In genomic region chr1:242088875-242089274, GRCh38 we compare ENCODE assay signal across 20 cellular contexts.
DNase-seq lines count a peak whose midpoint lies in the region; ATAC-seq, FAIRE-seq and TF ChIP-seq lines count a peak whose summit lies in the region.
"Had no signal": no experiment of that assay in that cellular context is flagged by ENCODE, and none has a peak within 500 bp of the region (broad histone marks: within the 10 kb centered on the region; RNA-seq: fewer than 3 reads in every experiment).

No MANE protein-coding gene starts in this region.

- no peak for FAIRE-seq in A549 (lab: Jason Lieb, UNC)
- FAIRE-seq: A204.1, D721Med, G401.6, GM19239 had no signal

- H3K4me3 Mint-ChIP-seq in endothelial cell (ENCODE audit: unreplicated experiment) = no peak overlapping the region
- H3K4me3 Mint-ChIP-seq: B cell; CD4-positive, alpha-beta T cell; CD8-positive, alpha-beta T cell had no signal

- TF ChIP-seq CTCF in A549 (IDR thresholded peaks at IDR 0.05) (no peak), IMR-90 (conservative IDR thresholded peaks at IDR 0.05; ENCODE audit: low read depth, low read length) (no peak), endothelial cell (IDR thresholded peaks at IDR 0.05; ENCODE audit: unreplicated experiment) (no peak)

- no peak overlapping the region for H4K91ac ChIP-seq in IMR-90 (ENCODE audit: insufficient read depth, low read depth, low read length)

- no peak overlapping the region for H2AK5ac ChIP-seq in IMR-90 (ENCODE audit: low read depth, low read length)

- H3K9me1 ChIP-seq in IMR-90 (ENCODE audit: insufficient read depth, low read length) = no peaks in the 10 kb centered on the region

- no peak overlapping the region for H3K23ac ChIP-seq in IMR-90 (ENCODE audit: low read depth, low read length)

- TF ChIP-seq EP300 in A549 (IDR thresholded peaks at IDR 0.05) = no peak

- H3K27ac ChIP-seq in A549 (no peak overlapping the region), IMR-90 (ENCODE audit: insufficient read depth, low read length) (no peak overlapping the region), cingulate gyrus (ENCODE audit: low read depth, low read length) (peak overlapping the region; percentile 7)
- H3K27ac ChIP-seq: BLaER1 treated with 17β-estradiol and CSF1 and Interleukin-3, amounts not matched to agents 10 nM and 100 nM; C4-2B had no signal

- H2BK20ac ChIP-seq in IMR-90 (ENCODE audit: low read depth, low read length) = no peak overlapping the region

- dilution Hi-C loops in IMR-90 (cut with HindIII; ENCODE audit: low sequenced_read_pairs, unreplicated experiment) = no loop called here

- H3K18ac ChIP-seq in IMR-90 (ENCODE audit: low read depth, low read length) = no peak overlapping the region

- H3K4me1 Mint-ChIP-seq in endothelial cell (ENCODE audit: unreplicated experiment) = no peaks in the 10 kb centered on the region
- H3K4me1 Mint-ChIP-seq: B cell had no signal

- ATAC-seq in A549 (no peak), IMR-90 (ENCODE audit: low read depth) (no peak)
- ATAC-seq: CD8-positive, alpha-beta T cell had no signal

- no peaks in the 10 kb centered on the region for H3K9me3 Mint-ChIP-seq in endothelial cell (ENCODE audit: unreplicated experiment)
- H3K9me3 Mint-ChIP-seq: CD4-positive, alpha-beta T cell; CD8-positive, alpha-beta T cell had no signal

- H3K4ac ChIP-seq in IMR-90 (ENCODE audit: low read depth, low read length) = no peak overlapping the region

- H3K27ac Mint-ChIP-seq in endothelial cell (ENCODE audit: unreplicated experiment) = no peak overlapping the region
- H3K27ac Mint-ChIP-seq: B cell; CD4-positive, alpha-beta T cell; CD8-positive, alpha-beta T cell had no signal

- POLR2A ChIA-PET in A549 (lab: Yijun Ruan, JAX) (no interaction called here), IMR-90 (lab: Charles Lee; ENCODE audit: unreplicated experiment) (no interaction called here)

- in situ Hi-C loops in IMR-90 (cut with MboI; ENCODE audit: low sequenced_read_pairs) = no loop called here

- H2BK15ac ChIP-seq in IMR-90 (ENCODE audit: low read depth, low read length) = no peak overlapping the region

- H3K4me3 ChIP-seq in A549 (no peak overlapping the region), IMR-90 (ENCODE audit: insufficient read depth, low read depth, low read length) (no peak overlapping the region)
- H3K4me3 ChIP-seq: BLaER1 treated with 17β-estradiol and CSF1 and Interleukin-3, amounts not matched to agents 10 nM and 100 nM had no signal

- no peaks in the 10 kb centered on the region for H3K79me1 ChIP-seq in IMR-90 (ENCODE audit: low read depth in 1 of 2, low read length in 2 of 2)

- no peak overlapping the region for H2AK9ac ChIP-seq in IMR-90 (replicated peaks; ENCODE audit: low read depth, low read length, poor library complexity)

- DNase-seq in A549 (ENCODE audit: low read depth in 1 of 2, low spot score in 1 of 2) (no peak), IMR-90 (no peak), NCI-H748 treated with DMSO at 0.1 percent for 48 hours (lab: John Stamatoyannopoulos, UW) (no peak), endothelial cell (ENCODE audit: low spot score) (no peak)
- DNase-seq: 8988T; AML-193; Caco-2; Calu3; CD4-positive, alpha-beta T cell; CD8-positive, alpha-beta T cell; DMS79 treated with DMSO at 0.1 percent for 48 hours; GF-D8 had no signal

- TF ChIP-seq POLR2A in A549 (IDR thresholded peaks at IDR 0.05; ENCODE audit: low read length) = no peak
- TF ChIP-seq POLR2A in IMR-90 (IDR thresholded peaks at IDR 0.05; ENCODE audit: low read depth, low read length) = no peak

- no peak overlapping the region for H3K4me2 ChIP-seq in A549
- no peak overlapping the region for H3K4me2 ChIP-seq in IMR-90 (ENCODE audit: low read depth, low read length)
- H3K4me2 ChIP-seq: BLaER1 treated with 17β-estradiol and CSF1 and Interleukin-3, amounts not matched to agents 10 nM and 100 nM had no signal

- intact Hi-C loops in IMR-90 (cut with micrococcal nuclease) = no loop called here

- H3K36me3 Mint-ChIP-seq in endothelial cell (ENCODE audit: low read depth, unreplicated experiment) = no peaks in the 10 kb centered on the region
- H3K36me3 Mint-ChIP-seq: CD8-positive, alpha-beta T cell had no signal

- no peaks in the 10 kb centered on the region for H3K27me3 Mint-ChIP-seq in endothelial cell (ENCODE audit: unreplicated experiment)

- no TSS peak for BruUV-seq in IMR-90 (replicated peaks; lab: Mats Ljungman, UMichigan)

- H4K5ac ChIP-seq in IMR-90 (ENCODE audit: low read depth, low read length) = no peak overlapping the region

- H2BK120ac ChIP-seq in IMR-90 (ENCODE audit: low read depth, low read length) = no peak overlapping the region

- H3K36me3 ChIP-seq in IMR-90 (ENCODE audit: control insufficient read depth, insufficient read depth, low read length) = no peaks in the 10 kb centered on the region
- H3K36me3 ChIP-seq: BLaER1 treated with 17β-estradiol and CSF1 and Interleukin-3, amounts not matched to agents 10 nM and 100 nM had no signal

- H3K27me3 ChIP-seq in IMR-90 (ENCODE audit: control insufficient read depth, insufficient read depth, low read length) = no peaks in the 10 kb centered on the region
- H3K27me3 ChIP-seq: BLaER1 treated with 17β-estradiol and CSF1 and Interleukin-3, amounts not matched to agents 10 nM and 100 nM had no signal

- no peak overlapping the region for H2AFZ ChIP-seq in IMR-90 (replicated peaks; ENCODE audit: low read length, poor library complexity)

- H2BK5ac ChIP-seq in IMR-90 (ENCODE audit: low read depth, low read length, poor library complexity, severe bottlenecking) = no peak overlapping the region

- H3K14ac ChIP-seq in IMR-90 (replicated peaks; ENCODE audit: low read depth, low read length) = no peak overlapping the region

- H4K20me1 ChIP-seq in IMR-90 (ENCODE audit: insufficient read depth, low read length) = no peaks in the 10 kb centered on the region
- H4K20me1 ChIP-seq: BLaER1 treated with 17β-estradiol and CSF1 and Interleukin-3, amounts not matched to agents 10 nM and 100 nM had no signal

- CTCF ChIA-PET in A549 (lab: Yijun Ruan, JAX) = no interaction called here
- CTCF ChIA-PET in IMR-90 (lab: Yijun Ruan, JAX) = no interaction called here

- no peak overlapping the region for H4K8ac ChIP-seq in IMR-90 (ENCODE audit: low read depth in 2 of 2, low read length in 2 of 2)

- H3K9ac ChIP-seq in IMR-90 (ENCODE audit: low read depth, low read length) = no peak overlapping the region
- H3K9ac ChIP-seq: BLaER1 treated with 17β-estradiol and CSF1 and Interleukin-3, amounts not matched to agents 10 nM and 100 nM had no signal

- no peak for TF ChIP-seq RAD21 in A549 (conservative IDR thresholded peaks at IDR 0.05 in 1 of 2, IDR thresholded peaks at IDR 0.05 in 1 of 2)
- no peak for TF ChIP-seq RAD21 in IMR-90 (IDR thresholded peaks at IDR 0.05; ENCODE audit: low read length)

- WGBS in A549 (ENCODE audit: missing lambda C conversion rate) = 79% methylated on average over 2 of the region's 2 CpGs
- WGBS in IMR-90 (ENCODE audit: extremely low coverage in 2 of 2, insufficient read length in 1 of 2), 2 experiments = no CpG with 5 or more reads among the region's 2 CpGs

- H3K9me3 ChIP-seq in A549 = no peaks in the 10 kb centered on the region
- peaks cover 24% of the 10 kb centered on the region for H3K9me3 ChIP-seq in IMR-90 (ENCODE audit: control insufficient read depth, insufficient read depth, low read length)
- H3K9me3 ChIP-seq: BLaER1 treated with 17β-estradiol and CSF1 and Interleukin-3, amounts not matched to agents 10 nM and 100 nM; Caco-2 had no signal

- no peaks in the 10 kb centered on the region for H3K4me1 ChIP-seq in A549
- no peaks in the 10 kb centered on the region for H3K4me1 ChIP-seq in IMR-90 (ENCODE audit: control insufficient read depth, insufficient read depth, low read length)
- H3K4me1 ChIP-seq: BLaER1 treated with 17β-estradiol and CSF1 and Interleukin-3, amounts not matched to agents 10 nM and 100 nM; Caco-2 had no signal

- H3K56ac ChIP-seq in IMR-90 (ENCODE audit: extremely low read depth, insufficient read depth, low read length) = no peak overlapping the region

TF ChIP-seq in A549, 52 proteins besides CTCF, POLR2A, EP300 and RAD21:
- TF ChIP-seq SMC3 (IDR thresholded peaks at IDR 0.05) (no peak), CHD2 (IDR thresholded peaks at IDR 0.05; ENCODE audit: low read length, partially characterized antibody) (no peak), TP53 (CRISPR knock-in tag; IDR thresholded peaks at IDR 0.05) (no peak), TFCP2L1 (CRISPR knock-in tag; IDR thresholded peaks at IDR 0.05) (no peak), MYC (IDR thresholded peaks at IDR 0.05; ENCODE audit: borderline replicate concordance, low read length) (no peak), HOXA7 (CRISPR knock-in tag; IDR thresholded peaks at IDR 0.05) (no peak), MAFK (IDR thresholded peaks at IDR 0.05; ENCODE audit: partially characterized antibody) (peak; percentile 78), ZSCAN20 (CRISPR knock-in tag; IDR thresholded peaks at IDR 0.05) (no peak)

TF ChIP-seq in IMR-90, 13 proteins besides CTCF, POLR2A, EP300 and RAD21:
- TF ChIP-seq MAFK (IDR thresholded peaks at IDR 0.05; ENCODE audit: low read depth, low read length) = peak; percentile 58
- TF ChIP-seq ELK1 (IDR thresholded peaks at IDR 0.05; ENCODE audit: borderline replicate concordance, low read depth, low read length) = no peak
